In the genomic region with DNA sequence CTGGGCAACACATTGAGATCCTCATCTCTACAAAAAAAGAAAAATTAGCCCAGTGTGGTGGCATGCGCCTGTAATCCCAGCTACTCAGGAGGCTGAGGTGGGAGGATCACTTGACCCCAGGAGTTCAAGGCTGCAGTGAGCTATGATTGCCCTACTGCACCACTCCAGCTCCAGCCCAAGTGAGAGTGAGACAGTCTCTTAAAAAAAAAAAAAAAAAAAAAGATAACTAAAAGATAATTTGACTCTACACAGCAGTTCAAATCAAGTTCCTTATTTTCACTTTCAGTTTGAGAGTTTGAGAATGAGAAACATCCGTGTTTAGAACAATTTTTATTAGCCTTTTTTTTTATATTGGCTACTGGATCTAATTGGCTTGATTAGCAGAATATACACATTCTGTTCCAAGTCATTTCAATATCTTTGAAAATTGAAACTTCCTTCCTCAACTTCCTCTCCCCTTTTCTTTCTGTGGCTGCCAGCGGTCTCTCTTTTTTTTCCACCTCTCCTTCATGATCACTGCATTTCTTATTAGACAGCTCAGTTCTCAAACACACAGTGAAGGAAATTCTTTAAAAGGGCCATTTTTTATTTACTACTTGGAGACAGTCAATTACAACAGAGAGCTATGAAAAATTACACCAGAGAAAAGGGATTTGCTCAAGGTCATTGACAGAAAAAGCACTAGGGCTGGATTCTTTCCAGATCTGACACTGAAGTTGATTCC, we compare ENCODE assay signal across 9 cellular contexts. TPM values are rescaled to one million over a fixed set of nuclear protein-coding genes. Genes with fewer than 3 reads are reported as not detected.
DNase-seq lines count a peak whose midpoint lies in the region; ATAC-seq, FAIRE-seq and TF ChIP-seq lines count a peak whose summit lies in the region.
"Had no signal": no experiment of that assay in that cellular context is flagged by ENCODE, and none has a peak within 500 bp of the region (broad histone marks: within the 10 kb centered on the region; RNA-seq: fewer than 3 reads in every experiment).

No MANE protein-coding gene starts in this region.

- no peak for FAIRE-seq in small intestine (lab: Jason Lieb, UNC)

- intact Hi-C loops in esophagus squamous epithelium (cut with DNase I) = no loop called here

- H3K4me3 ChIP-seq in esophagus squamous epithelium (peak overlapping the region in 3 of 4 donors; percentile 30 to 42 (median 30)), small intestine (ENCODE audit: low read depth in 1 of 2, low read length in 2 of 2) (no peak overlapping the region)

- H3K4me1 ChIP-seq in esophagus squamous epithelium = peaks cover 10 to 53% (median 14%) of the 10 kb centered on the region in 3 donors
- H3K4me1 ChIP-seq in small intestine (ENCODE audit: control insufficient read depth in 2 of 2, insufficient read depth in 1 of 2, low read depth in 1 of 2, low read length in 1 of 2) = peaks cover 3 to 9% of the 10 kb centered on the region in 2 donors

- H3K9me3 ChIP-seq in esophagus squamous epithelium (no peaks in the 10 kb centered on the region), small intestine (ENCODE audit: control insufficient read depth, low read depth) (no peaks in the 10 kb centered on the region)

- DNase-seq in RPMI8226 (peak; percentile 49), esophagus squamous epithelium (lab: John Stamatoyannopoulos, UW) (no peak), small intestine (peak; percentile 66), kidney tubule cell (ENCODE audit: low spot score) (no peak)

- H3K27ac ChIP-seq in esophagus squamous epithelium = peak overlapping the region; percentile 35 to 82 (median 66)
- H3K27ac ChIP-seq in small intestine (ENCODE audit: low read depth in 1 of 2, low read length in 1 of 2) = peak overlapping the region; percentile 54 to 82

- no peaks in the 10 kb centered on the region for H3K36me3 ChIP-seq in esophagus squamous epithelium
- H3K36me3 ChIP-seq in small intestine (ENCODE audit: control insufficient read depth in 2 of 2, insufficient read depth in 2 of 2, low read length in 2 of 2) = no peaks in the 10 kb centered on the region

- WGBS in esophagus squamous epithelium, 2 donors = 28 to 37% methylated on average over 3 of the region's 3 CpGs
- WGBS in small intestine, 3 donors = 14 to 31% (median 17%) methylated on average over 3 of the region's 3 CpGs

- ATAC-seq in GM21723 (IDR thresholded peaks at IDR 0.05; ENCODE audit: unreplicated experiment) = peak; percentile 49
- no peak for ATAC-seq in GM21423 (IDR thresholded peaks at IDR 0.05; ENCODE audit: unreplicated experiment)
- no peak for ATAC-seq in HG03280 (IDR thresholded peaks at IDR 0.05; ENCODE audit: unreplicated experiment)

- no peak for TF ChIP-seq POLR2A in esophagus squamous epithelium (IDR thresholded peaks at IDR 0.05)

- H3K27me3 ChIP-seq in esophagus squamous epithelium (no peaks in the 10 kb centered on the region), small intestine (ENCODE audit: control insufficient read depth in 2 of 2, insufficient read depth in 2 of 2, low read length in 2 of 2) (no peaks in the 10 kb centered on the region)

- no peak for TF ChIP-seq CTCF in esophagus squamous epithelium (IDR thresholded peaks at IDR 0.05)

RNA-seq across cellular contexts. Expression of a gene that starts 4.5 kb away (rescaled TPM):
- total RNA-seq in esophagus squamous epithelium = 10 to 100 TPM in 3 of 4 donors, 1 to 10 TPM in 1; 7.0 to 26.3 (median 19.0) TPM
- polyA plus RNA-seq in small intestine = 100 to 1,000 TPM in 2 of 3 donors, 10 to 100 TPM in 1; 13.5 to 259 (median 129) TPM

RNA-seq across cellular contexts. Expression of a gene that starts 24.1 kb away (rescaled TPM):
- total RNA-seq in esophagus squamous epithelium = 100 to 1,000 TPM in 1 of 4 donors, 10 to 100 TPM in 3; 63.4 to 136 (median 77.9) TPM
- 100 to 1,000 TPM in 1 of 3 donors, 10 to 100 TPM in 2; 51.0 to 108 (median 53.2) TPM for polyA plus RNA-seq in small intestine

RNA-seq across cellular contexts. Expression of a gene that starts 47.2 kb away (rescaled TPM):
- total RNA-seq in esophagus squamous epithelium = under 1 TPM in 2 of 4 donors, not detected in 2; 0.19 to 0.80 TPM
- polyA plus RNA-seq in small intestine = 10 to 100 TPM in 1 of 3 donors, 1 to 10 TPM in 1, under 1 TPM in 1; 0.87 to 13.4 (median 4.9) TPM
- total RNA-seq: glomerular endothelial cell, HT1080 had no signal

RNA-seq across cellular contexts. Expression of a gene that starts 48.4 kb away (rescaled TPM):
- total RNA-seq in esophagus squamous epithelium = 1 to 10 TPM in 2 of 4 donors, under 1 TPM in 2; 0.57 to 2.7 (median 1.1) TPM
- 1 to 10 TPM in 1 of 3 donors, not detected in 2; 2.5 TPM for polyA plus RNA-seq in small intestine

RNA-seq across cellular contexts. Expression of a gene that starts 48.5 kb away (rescaled TPM):
- 10 to 100 TPM; 58.0 to 77.7 (median 74.5) TPM for total RNA-seq in esophagus squamous epithelium
- 100 to 1,000 TPM; 146 to 247 (median 180) TPM for polyA plus RNA-seq in small intestine

Comparison
In these comparisons a context has a peak if more than half of its experiments do, and no peak if none do; other contexts are left out.
1. DNase-seq: peak in RPMI8226 (single experiment) and small intestine (single experiment); none in esophagus squamous epithelium (single experiment) and kidney tubule cell (single experiment).
2. H3K4me3 ChIP-seq: peak in esophagus squamous epithelium (3 of 4); none in small intestine (0 of 2).